Comparison of ENCODE assay signal across 8 cellular contexts in the genomic region with DNA sequence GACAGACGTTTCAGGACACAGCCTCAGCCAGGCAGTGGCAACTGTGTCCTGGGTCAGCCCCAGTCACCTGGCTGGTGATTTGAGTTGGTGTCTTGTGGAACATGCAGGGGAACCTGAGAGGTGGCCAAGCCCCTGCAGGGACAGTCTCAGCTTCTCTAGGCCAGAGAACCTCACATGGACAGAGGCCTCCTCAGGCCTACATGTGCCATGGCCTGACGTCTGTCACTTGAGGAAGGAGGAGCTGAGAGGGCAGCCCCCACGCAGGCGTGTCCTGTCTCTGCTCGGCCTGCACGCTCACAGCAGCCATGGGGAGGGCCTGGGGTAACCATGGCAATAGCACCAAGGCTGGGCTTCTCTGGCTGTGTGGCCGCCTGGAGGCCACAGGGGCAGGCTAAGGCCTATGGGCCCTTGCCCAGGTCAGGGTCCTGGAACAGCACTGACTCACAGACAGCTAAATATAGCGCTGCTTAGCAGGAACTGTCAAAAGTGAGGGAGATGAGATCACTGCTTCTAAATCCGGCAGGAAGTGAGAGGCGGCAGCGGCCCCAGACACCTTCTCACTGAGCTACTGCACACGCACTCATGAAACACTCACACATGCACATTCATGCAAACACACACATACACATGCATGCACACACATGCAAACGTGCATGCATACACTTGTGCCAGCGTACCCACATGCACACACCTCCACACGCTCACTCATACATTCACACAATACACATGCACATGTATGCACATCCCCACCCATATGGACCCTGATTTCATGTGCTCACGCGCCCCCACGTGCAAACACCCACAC. TPM values are rescaled to one million over a fixed set of nuclear protein-coding genes. Genes with fewer than 3 reads are reported as not detected.
DNase-seq lines count a peak whose midpoint lies in the region; ATAC-seq and TF ChIP-seq lines count a peak whose summit lies in the region.

No MANE protein-coding gene starts in this region.

- no peaks in the 10 kb centered on the region for H3K36me3 ChIP-seq in rectal smooth muscle tissue (ENCODE audit: control insufficient read depth, insufficient read depth, low read length)
- no peaks in the 10 kb centered on the region for H3K36me3 ChIP-seq in uterus

- H3K27ac ChIP-seq in RWPE1 = peak overlapping the region; percentile 95
- H3K27ac ChIP-seq in rectal smooth muscle tissue (ENCODE audit: low read depth, low read length) = peak overlapping the region; percentile 17
- H3K27ac ChIP-seq in uterus = peak overlapping the region in 1 of 2 donors; percentile 2

- H3K9me3 ChIP-seq in uterus = no peaks in the 10 kb centered on the region

- peaks cover 17% of the 10 kb centered on the region for H3K4me1 ChIP-seq in rectal smooth muscle tissue (ENCODE audit: control insufficient read depth, insufficient read depth, low read length)
- peaks cover 7 to 19% of the 10 kb centered on the region in 2 donors for H3K4me1 ChIP-seq in uterus

- DNase-seq in RWPE1 (ENCODE audit: low spot score) (peak; percentile 80), globus pallidus (ENCODE audit: low spot score) (peak; percentile 20), uterus (peak; percentile 31 to 62), NCI-H2029 treated with DMSO at 0.1 percent for 48 hours (lab: John Stamatoyannopoulos, UW) (no peak)
- peak; percentile 56 for DNase-seq in activated gamma-delta T cell treated with anti-CD3 and anti-CD28 coated beads, Interleukin-2, amount 50 U/mL, for 16 hours (ENCODE audit: low read depth)

- H3K27me3 ChIP-seq in rectal smooth muscle tissue (ENCODE audit: control insufficient read depth, insufficient read depth, low read length) (no peaks in the 10 kb centered on the region), uterus (no peaks in the 10 kb centered on the region)

- no peak for TF ChIP-seq CTCF in RWPE1 (conservative IDR thresholded peaks at IDR 0.05; ENCODE audit: low read depth)
- peak in 1 of 4 experiments; percentile 7 for TF ChIP-seq CTCF in uterus (IDR thresholded peaks at IDR 0.05)

- H3K4me3 ChIP-seq in rectal smooth muscle tissue (ENCODE audit: low read length) (peak overlapping the region; percentile 31), uterus (no peak overlapping the region)

- POLR2A ChIA-PET in RWPE1 (lab: Yijun Ruan, JAX; ENCODE audit: low non-redundant PET) = no interaction called here

- H3K9ac ChIP-seq in rectal smooth muscle tissue (ENCODE audit: low read length) = peak overlapping the region; percentile 13

- TF ChIP-seq POLR2A in uterus (IDR thresholded peaks at IDR 0.05) = no peak

- CTCF ChIA-PET in RWPE1 (lab: Yijun Ruan, JAX) = interaction anchor here (0.6 to 2.1 kb wide), 8 partner anchors 9 to 511 kb away, joined by 3 to 10 read pairs (median 3); a partner anchor contains a TSS

- ATAC-seq in GM18870 (IDR thresholded peaks at IDR 0.05; ENCODE audit: unreplicated experiment) = peak; percentile 86
- ATAC-seq in HG03045 (IDR thresholded peaks at IDR 0.05; ENCODE audit: unreplicated experiment) = peak; percentile 88

- intact Hi-C loops in uterus (cut with DNase I; ENCODE audit: low total_unique reads) = no loop called here

RNA-seq across cellular contexts. Expression of a gene that starts 57.0 kb away (rescaled TPM):
- 10 to 100 TPM; 12.4 to 85.3 (median 49.4) TPM for total RNA-seq in uterus
